In the genomic region with DNA sequence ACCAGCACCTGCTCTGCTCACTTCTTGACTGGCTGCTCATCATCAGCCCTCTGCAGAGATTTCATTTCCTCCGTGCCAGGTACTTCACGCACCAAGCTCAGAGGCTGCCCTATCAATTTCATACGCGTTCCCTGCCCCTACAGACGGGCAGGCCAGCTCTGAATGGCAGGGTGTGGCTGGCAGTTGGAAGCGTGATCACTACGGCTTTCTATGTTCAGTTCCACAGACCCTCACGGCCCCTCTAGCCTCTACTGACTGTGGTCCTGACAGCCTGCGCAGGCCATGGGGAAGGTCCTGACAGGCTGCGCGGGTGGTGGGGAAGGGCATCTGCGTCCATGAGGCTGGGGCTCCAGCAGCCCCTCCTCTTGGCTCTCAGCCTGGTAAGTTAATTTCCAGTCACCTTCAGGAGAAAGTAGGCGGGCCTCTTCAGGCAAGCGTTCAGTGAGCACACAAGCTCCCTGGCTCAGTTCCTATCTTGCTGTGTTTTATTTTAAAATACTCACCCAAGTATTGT, we compare ENCODE assay signal across 11 cellular contexts.
DNase-seq lines count a peak whose midpoint lies in the region; ATAC-seq and TF ChIP-seq lines count a peak whose summit lies in the region.
"Had no signal": no experiment of that assay in that cellular context is flagged by ENCODE, and none has a peak within 500 bp of the region (broad histone marks: within the 10 kb centered on the region; RNA-seq: fewer than 3 reads in every experiment).

No MANE protein-coding gene starts in this region.

- ATAC-seq in omental fat pad (ENCODE audit: low FRiP score) (peak; percentile 61), HG03159 (IDR thresholded peaks at IDR 0.05; ENCODE audit: unreplicated experiment) (no peak), HG02870 (IDR thresholded peaks at IDR 0.05; ENCODE audit: unreplicated experiment) (no peak)

- peaks cover 0 to 3% of the 10 kb centered on the region in 2 experiments; a peak in 1 of 5 replicates for H3K9me3 Mint-ChIP-seq in H9

- peaks cover 3% of the 10 kb centered on the region; the same call in 1 of the 2 replicates for H3K4me1 ChIP-seq in H9 (ENCODE audit: insufficient read depth, low read length)

- H3K27me3 ChIP-seq in H9 (ENCODE audit: insufficient read depth, low read length) = no peaks in the 10 kb centered on the region
- H3K27me3 ChIP-seq: BLaER1 had no signal

- H3K56ac ChIP-seq in H9 (ENCODE audit: insufficient read length, low read depth, low read length) = no peak overlapping the region

- H2BK120ac ChIP-seq in H9 (ENCODE audit: low read depth, low read length, poor library complexity, severe bottlenecking) = no peak overlapping the region

- H3K18ac ChIP-seq in H9 (ENCODE audit: insufficient read length, low read depth, low read length) = no peak overlapping the region

- H3K4me2 ChIP-seq in H9 (ENCODE audit: insufficient read depth, insufficient read length, low read length) = no peak overlapping the region
- H3K4me2 ChIP-seq: BLaER1 had no signal

- no peaks in the 10 kb centered on the region for H4K20me1 ChIP-seq in H9 (ENCODE audit: control insufficient read depth, insufficient read depth, insufficient read length)
- H4K20me1 ChIP-seq: BLaER1 had no signal

- no peaks in the 10 kb centered on the region for H3K23me2 ChIP-seq in H9 (ENCODE audit: insufficient read length, low read depth, low read length, poor library complexity, severe bottlenecking)

- peak overlapping the region; percentile 24 for H2BK5ac ChIP-seq in H9 (ENCODE audit: insufficient read length, low read length)

- H3K9ac ChIP-seq in H9 (ENCODE audit: extremely low read depth, insufficient read length, low read length) = no peak overlapping the region
- H3K9ac ChIP-seq: BLaER1 had no signal

- H3K27me3 Mint-ChIP-seq in H9 (ENCODE audit: low read depth) = no peaks in the 10 kb centered on the region

- no peak overlapping the region for H4K5ac ChIP-seq in H9 (ENCODE audit: insufficient read length, low read depth, low read length)

- H2AFZ ChIP-seq in H9 (ENCODE audit: low read length) = no peak overlapping the region

- WGBS in H9 (ENCODE audit: extremely low coverage, insufficient read length, low lambda C conversion rate) = no CpG with 5 or more reads among the region's 14 CpGs

- no peaks in the 10 kb centered on the region for H3K9me3 ChIP-seq in H9 (ENCODE audit: control insufficient read depth, low read depth, low read length)
- H3K9me3 ChIP-seq: BLaER1 had no signal

- TF ChIP-seq CTCF in H9 (conservative IDR thresholded peaks at IDR 0.05) (no peak), omental fat pad (IDR thresholded peaks at IDR 0.05) (no peak)

- H3K4ac ChIP-seq in H9 (ENCODE audit: low read depth, low read length) = no peak overlapping the region

- H3K27ac ChIP-seq in H9 (ENCODE audit: insufficient read length, low read depth, low read length) = no peak overlapping the region
- H3K27ac ChIP-seq: BLaER1 had no signal

- no peak overlapping the region for H3T11ph ChIP-seq in H9 (ENCODE audit: low read length)

- peaks cover 3 to 8% (median 4%) of the 10 kb centered on the region in 3 experiments; a peak in 5 of 7 replicates for H3K36me3 Mint-ChIP-seq in H9 (ENCODE audit: insufficient read depth in 1 of 3, low read depth in 3 of 3)

- H3K4me3 Mint-ChIP-seq in H9 = no peak overlapping the region

- no peak overlapping the region for H4K91ac ChIP-seq in H9 (ENCODE audit: insufficient read length, low read depth, low read length)

- no peak overlapping the region for H2AK5ac ChIP-seq in H9 (ENCODE audit: insufficient read length, low read length)

- H3K27ac Mint-ChIP-seq in H9 = no peak overlapping the region

- no peaks in the 10 kb centered on the region for H3K79me2 ChIP-seq in H9 (ENCODE audit: insufficient read depth, low read length)

- H3K79me1 ChIP-seq in H9 (ENCODE audit: insufficient read depth, low read depth, low read length, poor library complexity, severe bottlenecking) = no peaks in the 10 kb centered on the region

- H2BK15ac ChIP-seq in H9 (ENCODE audit: low read depth, low read length) = no peak overlapping the region

- no peak overlapping the region for H2BK20ac ChIP-seq in H9 (ENCODE audit: low read depth, low read length, poor library complexity, severe bottlenecking)

- H4K8ac ChIP-seq in H9 (replicated peaks; ENCODE audit: insufficient read length, low read depth, low read length) = no peak overlapping the region

- peaks cover 40 to 49% of the 10 kb centered on the region in 2 experiments for H3K4me1 Mint-ChIP-seq in H9

- no peak overlapping the region for H2BK12ac ChIP-seq in H9 (ENCODE audit: insufficient read length, low read depth, low read length)

- peak; percentile 20 for DNase-seq in H9
- DNase-seq in NCI-H345 (lab: John Stamatoyannopoulos, UW) = peak; percentile 83
- peak; percentile 34 for DNase-seq in ecto neural progenitor cell (ENCODE audit: low spot score)
- DNase-seq in omental fat pad (ENCODE audit: low spot score) = no peak
- DNase-seq in hippocampal formation (lab: John Stamatoyannopoulos, UW) = no peak
- DNase-seq in G401 (ENCODE audit: low spot score) = no peak
- DNase-seq: activated gamma-delta T cell, foreskin melanocyte had no signal

- in situ Hi-C loops in G401 (cut with HindIII; ENCODE audit: low sequenced_read_pairs) = no loop called here

- no peak overlapping the region for H3K14ac ChIP-seq in H9 (ENCODE audit: insufficient read depth, low read length)

- H3K23ac ChIP-seq in H9 (ENCODE audit: insufficient read length, low read depth, low read length) = no peak overlapping the region

Comparison
In these comparisons a context has a peak if more than half of its experiments do, and no peak if none do; other contexts are left out.
1. DNase-seq: peak in H9 (single experiment), NCI-H345 (single experiment) and ecto neural progenitor cell (single experiment); none in omental fat pad (single experiment), hippocampal formation (0 of 2) and G401 (single experiment).